ENCODE assay signal across 20 cellular contexts in genomic region chr4:143252478-143252877, GRCh38.
DNase-seq lines count a peak whose midpoint lies in the region; ATAC-seq, FAIRE-seq and TF ChIP-seq lines count a peak whose summit lies in the region.
"Had no signal": no experiment of that assay in that cellular context is flagged by ENCODE, and none has a peak within 500 bp of the region (broad histone marks: within the 10 kb centered on the region; RNA-seq: fewer than 3 reads in every experiment).

No MANE protein-coding gene starts in this region.

- H3K9me2 ChIP-seq in PC-3 (replicated peaks; ENCODE audit: low read length) = no peaks in the 10 kb centered on the region

- H2BK12ac ChIP-seq in mesenchymal stem cell (ENCODE audit: low read length in 2 of 2) = no peak overlapping the region

- H2BK120ac ChIP-seq in mesenchymal stem cell (ENCODE audit: low read depth, low read length) = no peak overlapping the region

- H3K4me1 Mint-ChIP-seq in astrocyte (ENCODE audit: low read depth, unreplicated experiment) = peaks cover 16% of the 10 kb centered on the region
- H3K4me1 Mint-ChIP-seq: CD4-positive, alpha-beta memory T cell had no signal

- TF ChIP-seq CTCF in PC-3 (conservative IDR thresholded peaks at IDR 0.05; ENCODE audit: low read depth, low read length) = no peak
- TF ChIP-seq CTCF in astrocyte (IDR thresholded peaks at IDR 0.05; ENCODE audit: insufficient read depth, low read depth, low read length) = no peak
- no peak for TF ChIP-seq CTCF in esophagus muscularis mucosa (IDR thresholded peaks at IDR 0.05)

- no peak overlapping the region for H3K9ac ChIP-seq in PC-3 (ENCODE audit: low read length)
- H3K9ac ChIP-seq in astrocyte (ENCODE audit: low read length) = no peak overlapping the region
- H3K9ac ChIP-seq in mesenchymal stem cell (ENCODE audit: low read length) = no peak overlapping the region

- POLR2A ChIA-PET in PC-3 (lab: Charles Lee; ENCODE audit: unreplicated experiment) = no interaction called here

- no peaks in the 10 kb centered on the region for H3K36me3 Mint-ChIP-seq in astrocyte (ENCODE audit: low read depth, unreplicated experiment)
- H3K36me3 Mint-ChIP-seq: CD4-positive, alpha-beta memory T cell had no signal

- H3K36me3 ChIP-seq in PC-3 (ENCODE audit: low read depth, low read length) (no peaks in the 10 kb centered on the region), astrocyte (ENCODE audit: insufficient read depth, low read length) (no peaks in the 10 kb centered on the region), esophagus muscularis mucosa (no peaks in the 10 kb centered on the region), mesenchymal stem cell (ENCODE audit: control insufficient read depth in 1 of 2, insufficient read depth in 2 of 2, low read depth in 1 of 2, low read length in 2 of 2) (no peaks in the 10 kb centered on the region)
- H3K36me3 ChIP-seq: BE2C, HAP-1 had no signal

- ATAC-seq in PC-3 = peak; percentile 10
- ATAC-seq in HG03196 (IDR thresholded peaks at IDR 0.05; ENCODE audit: unreplicated experiment) = no peak
- ATAC-seq in HG02938 (IDR thresholded peaks at IDR 0.05; ENCODE audit: unreplicated experiment) = no peak
- ATAC-seq: A549 had no signal

- no peak overlapping the region for H2BK15ac ChIP-seq in mesenchymal stem cell (ENCODE audit: low read depth, poor library complexity, severe bottlenecking)

- no peak overlapping the region for H3K4me3 ChIP-seq in PC-3 (ENCODE audit: low read length)
- H3K4me3 ChIP-seq in astrocyte (ENCODE audit: insufficient read depth, low read depth, low read length) = no peak overlapping the region
- H3K4me3 ChIP-seq in esophagus muscularis mucosa = no peak overlapping the region
- no peak overlapping the region for H3K4me3 ChIP-seq in mesenchymal stem cell (ENCODE audit: insufficient read depth in 1 of 2, low read depth in 1 of 2, low read length in 2 of 2)
- H3K4me3 ChIP-seq: A549, HAP-1 had no signal

- no peak overlapping the region for H3K23ac ChIP-seq in mesenchymal stem cell (ENCODE audit: low read length in 2 of 2)

- H3K79me1 ChIP-seq in mesenchymal stem cell (replicated peaks; ENCODE audit: low read length, poor library complexity, severe bottlenecking) = no peaks in the 10 kb centered on the region

- DNase-seq in PC-3 = peak; percentile 58
- no peak for DNase-seq in astrocyte (ENCODE audit: low read depth)
- no peak for DNase-seq in esophagus muscularis mucosa (ENCODE audit: extremely low spot score)
- no peak for DNase-seq in mesenchymal stem cell
- no peak for DNase-seq in GM19240 (ENCODE audit: insufficient read length, low spot score)
- DNase-seq: BE2C; CD4-positive, alpha-beta memory T cell; DMS153; DMS79 treated with DMSO at 0.1 percent for 48 hours; EL; HFFc6 had no signal

- no peak overlapping the region for H3K4me3 Mint-ChIP-seq in astrocyte (ENCODE audit: unreplicated experiment)
- H3K4me3 Mint-ChIP-seq: CD4-positive, alpha-beta memory T cell; HFFc6 had no signal

- H3K4me1 ChIP-seq in PC-3 (ENCODE audit: insufficient read depth, low read length) (peaks cover 40% of the 10 kb centered on the region), astrocyte (ENCODE audit: insufficient read depth, low read length) (no peaks in the 10 kb centered on the region), esophagus muscularis mucosa (peaks cover 5 to 37% (median 30%) of the 10 kb centered on the region in 4 donors), mesenchymal stem cell (ENCODE audit: control insufficient read depth, insufficient read depth, low read depth, low read length) (peaks cover 2% of the 10 kb centered on the region)
- H3K4me1 ChIP-seq: A549, BE2C, HAP-1 had no signal

- no peaks in the 10 kb centered on the region for H3K9me3 Mint-ChIP-seq in astrocyte (ENCODE audit: unreplicated experiment)
- H3K9me3 Mint-ChIP-seq: HFFc6 had no signal

- TF ChIP-seq EP300 in esophagus muscularis mucosa (IDR thresholded peaks at IDR 0.05) = no peak

- H3K27me3 ChIP-seq in PC-3 (ENCODE audit: low read length) = no peaks in the 10 kb centered on the region
- H3K27me3 ChIP-seq in astrocyte (ENCODE audit: insufficient read depth, low read length) = no peaks in the 10 kb centered on the region
- H3K27me3 ChIP-seq in esophagus muscularis mucosa = no peaks in the 10 kb centered on the region
- no peaks in the 10 kb centered on the region for H3K27me3 ChIP-seq in mesenchymal stem cell (ENCODE audit: control insufficient read depth in 1 of 2, insufficient read depth in 1 of 2, low read length in 2 of 2)
- H3K27me3 ChIP-seq: BE2C had no signal

- peaks cover 7% of the 10 kb centered on the region for H3F3A ChIP-seq in PC-3 (ENCODE audit: low read length, unreplicated experiment)

- peak overlapping the region; percentile 52 for H3K4me2 ChIP-seq in PC-3 (ENCODE audit: low read length)
- no peak overlapping the region for H3K4me2 ChIP-seq in astrocyte (ENCODE audit: low read length)
- no peak overlapping the region for H3K4me2 ChIP-seq in mesenchymal stem cell (ENCODE audit: low read length, poor library complexity, severe bottlenecking)
- H3K4me2 ChIP-seq: A549 had no signal

- no TSS peak for BruUV-seq in PC-3 (replicated peaks; lab: Mats Ljungman, UMichigan)

- no peak overlapping the region for H3K18ac ChIP-seq in mesenchymal stem cell (ENCODE audit: low read depth in 1 of 2, low read length in 2 of 2)

- peak overlapping the region; percentile 55 for H3K27ac Mint-ChIP-seq in astrocyte (ENCODE audit: unreplicated experiment)
- H3K27ac Mint-ChIP-seq: CD4-positive, alpha-beta memory T cell; HFFc6 had no signal

- H4K8ac ChIP-seq in mesenchymal stem cell (ENCODE audit: low read length) = no peak overlapping the region

- no peak overlapping the region for H4K91ac ChIP-seq in mesenchymal stem cell (ENCODE audit: low read length)

- intact Hi-C loops in PC-3 (cut with micrococcal nuclease) = no loop called here
- intact Hi-C loops in esophagus muscularis mucosa (cut with DNase I) = loop anchor here (5.0 kb wide), 1 partner anchor 40 kb away; no protein-coding TSS in a partner anchor

- H3K4ac ChIP-seq in mesenchymal stem cell (ENCODE audit: low read depth in 1 of 2, low read length in 2 of 2) = no peak overlapping the region

- CTCF ChIA-PET in PC-3 (lab: Charles Lee) = no interaction called here

- no peak overlapping the region for H2BK5ac ChIP-seq in mesenchymal stem cell (ENCODE audit: low read depth, low read length, poor library complexity, severe bottlenecking)

- H2AFZ ChIP-seq in PC-3 (ENCODE audit: low read length) (no peak overlapping the region), astrocyte (ENCODE audit: low read depth, low read length) (no peak overlapping the region), mesenchymal stem cell (ENCODE audit: low read depth, low read length) (no peak overlapping the region)

- H3K27me3 Mint-ChIP-seq in astrocyte (ENCODE audit: low read depth, unreplicated experiment) = no peaks in the 10 kb centered on the region

- peak overlapping the region; percentile 54 for H2AK5ac ChIP-seq in mesenchymal stem cell (ENCODE audit: low read length, severe bottlenecking)

- 77% methylated on average over 3 of the region's 3 CpGs for WGBS in esophagus muscularis mucosa
- 100% methylated on average over 1 of the region's 3 CpGs for WGBS in mesenchymal stem cell

- peak; percentile 47 for FAIRE-seq in astrocyte (lab: Jason Lieb, UNC)
- FAIRE-seq: A549, G401.6, GM12892, H1 had no signal

- H3K14ac ChIP-seq in mesenchymal stem cell (ENCODE audit: low read length in 2 of 2) = no peak overlapping the region

- H3K27ac ChIP-seq in PC-3 (ENCODE audit: low read length) (peak overlapping the region; percentile 65), astrocyte (ENCODE audit: low read depth, low read length) (no peak overlapping the region), esophagus muscularis mucosa (replicated peaks in 1 of 4) (peak overlapping the region; percentile 8 to 67 (median 60)), mesenchymal stem cell (ENCODE audit: low read length, poor library complexity, severe bottlenecking) (no peak overlapping the region)
- H3K27ac ChIP-seq: A549, C4-2B, HL-60 had no signal

- H4K20me1 ChIP-seq in PC-3 (ENCODE audit: low read length) (no peaks in the 10 kb centered on the region), astrocyte (ENCODE audit: insufficient read depth, low read length) (no peaks in the 10 kb centered on the region)

- H3K79me2 ChIP-seq in PC-3 (ENCODE audit: low read length) = no peaks in the 10 kb centered on the region
- H3K79me2 ChIP-seq in astrocyte (ENCODE audit: insufficient read depth, low read length) = no peaks in the 10 kb centered on the region

- H3K9me3 ChIP-seq in PC-3 (ENCODE audit: low read length) (no peaks in the 10 kb centered on the region), astrocyte (ENCODE audit: insufficient read depth, low read depth, low read length) (no peaks in the 10 kb centered on the region), esophagus muscularis mucosa (no peaks in the 10 kb centered on the region), mesenchymal stem cell (ENCODE audit: control insufficient read depth, low read length) (no peaks in the 10 kb centered on the region)
- H3K9me3 ChIP-seq: A549, BE2C, HAP-1 had no signal

- TF ChIP-seq POLR2A in esophagus muscularis mucosa (IDR thresholded peaks at IDR 0.05; ENCODE audit: low read depth) = no peak

Comparison
In these comparisons a context has a peak if more than half of its experiments do, and no peak if none do; other contexts are left out.
1. H3K27ac ChIP-seq: peak in PC-3 (single experiment) and esophagus muscularis mucosa (4 of 4); none in astrocyte (single experiment) and mesenchymal stem cell (single experiment).